Comparison of ENCODE assay signal across 8 cellular contexts in the genomic region with DNA sequence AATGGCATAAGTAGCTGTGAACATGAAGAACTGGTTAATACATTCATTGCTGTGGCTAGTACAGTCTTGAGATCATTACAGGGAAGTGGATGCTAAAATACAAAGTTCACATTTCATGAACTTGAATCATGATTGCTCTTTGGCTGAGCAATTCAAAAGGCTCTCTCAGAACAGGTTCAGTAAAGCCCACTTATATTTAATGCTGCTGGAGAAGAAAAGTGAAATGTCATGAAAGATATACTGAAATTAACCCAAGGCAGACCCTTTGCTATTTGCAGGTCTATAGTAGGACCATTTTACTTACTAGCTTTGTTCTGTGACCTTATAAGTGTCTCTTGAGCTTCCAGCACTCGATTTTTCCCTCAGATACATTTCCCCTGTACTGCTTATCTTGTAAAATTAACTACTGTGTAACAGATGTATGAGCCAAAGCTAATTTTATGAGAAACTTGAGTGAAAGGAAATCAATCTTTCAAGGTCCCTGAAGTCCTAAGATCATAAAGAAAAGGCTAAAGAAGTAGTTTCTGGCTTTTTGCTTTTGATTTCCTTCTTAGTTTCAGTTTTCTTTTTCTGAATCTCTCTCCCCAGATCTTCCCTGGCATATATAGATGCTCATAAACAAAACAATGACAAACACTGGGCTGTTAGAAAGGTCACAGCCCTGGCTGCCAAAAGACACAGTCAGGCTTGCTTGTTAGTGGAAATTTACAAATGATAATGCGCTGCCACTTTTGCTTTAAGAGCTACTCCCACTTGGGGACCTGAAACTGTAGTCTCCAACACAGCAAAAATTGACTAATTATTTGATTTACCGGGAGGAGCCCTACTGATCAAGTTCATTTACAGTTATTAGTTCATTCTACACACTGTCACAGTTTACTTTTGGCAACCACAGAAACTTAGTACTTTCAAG.
DNase-seq lines count a peak whose midpoint lies in the region; TF ChIP-seq lines count a peak whose summit lies in the region.

No MANE protein-coding gene starts in this region.

- DNase-seq in COLO829 (ENCODE audit: low spot score) (peak; percentile 27), GM20000 (ENCODE audit: low spot score) (peak; percentile 33), LHCN-M2 (ENCODE audit: low read depth) (peak; percentile 56), astrocyte of the hippocampus (ENCODE audit: low read depth, low spot score) (peak; percentile 40), iris pigment epithelial cell (ENCODE audit: low read depth) (peak; percentile 64), Caco-2 (no peak)
- DNase-seq in stimulated activated CD4-positive, alpha-beta T cell treated with anti-CD3 and anti-CD28 coated beads, Interleukin-4, amount 100 ng/mL, for 24 hours, result peak; percentile 17
- DNase-seq in activated CD4-positive, CD25-positive, alpha-beta regulatory T cell treated with anti-CD3 and anti-CD28 coated beads, Interleukin-2, amount 50 U/mL, for 72 hours, result no peak

- H3K27me3 Mint-ChIP-seq in Caco-2 (ENCODE audit: insufficient read depth, unreplicated experiment), result no peaks in the 10 kb centered on the region

- CTCF ChIA-PET in Caco-2 (lab: Charles Lee), result no interaction called here

- no TSS peak for BruUV-seq in Caco-2 (replicated peaks; lab: Mats Ljungman, UMichigan)

- H3K27me3 ChIP-seq in Caco-2 (replicated peaks; ENCODE audit: control insufficient read depth, insufficient read depth, low read length), result no peaks in the 10 kb centered on the region

- H3K36me3 ChIP-seq in Caco-2 (ENCODE audit: control insufficient read depth, insufficient read depth, low read length), result no peaks in the 10 kb centered on the region

- peaks cover 12% of the 10 kb centered on the region for H3K9me3 ChIP-seq in Caco-2

- intact Hi-C loops in Caco-2 (cut with micrococcal nuclease; ENCODE audit: unreplicated experiment), result no loop called here

- H3K27ac Mint-ChIP-seq in Caco-2 (ENCODE audit: unreplicated experiment), result no peak overlapping the region

- POLR2A ChIA-PET in Caco-2 (lab: Charles Lee), result interaction anchor here (0.5 kb wide), 1 partner anchor 41 kb away, joined by 3 read pairs; no protein-coding TSS in a partner anchor

- H3K4me3 ChIP-seq in Caco-2 (ENCODE audit: low read depth, low read length), result no peak overlapping the region

- H3K4me3 Mint-ChIP-seq in Caco-2 (ENCODE audit: unreplicated experiment), result no peak overlapping the region

- H3K4me1 ChIP-seq in Caco-2, result 0 out of 2 replicates have a peak, but pooled peaks cover 6% of the 10 kb centered on the region

- H3K36me3 Mint-ChIP-seq in Caco-2 (ENCODE audit: insufficient read depth, unreplicated experiment), result no peaks in the 10 kb centered on the region

- H3K9me3 Mint-ChIP-seq in Caco-2 (ENCODE audit: unreplicated experiment), result peaks cover 19% of the 10 kb centered on the region

- TF ChIP-seq CTCF in GM20000 (IDR thresholded peaks at IDR 0.05; ENCODE audit: extremely low read depth, missing control alignments) (no peak), Caco-2 (IDR thresholded peaks at IDR 0.05; ENCODE audit: insufficient read depth in 1 of 2, low read depth in 1 of 2, low read length in 1 of 2, severe bottlenecking in 1 of 2, unreplicated experiment in 1 of 2) (no peak)

- no peaks in the 10 kb centered on the region for H3K4me1 Mint-ChIP-seq in Caco-2 (ENCODE audit: low read depth, unreplicated experiment)

Comparison
In these comparisons a context has a peak if more than half of its experiments do, and no peak if none do; other contexts are left out.
1. DNase-seq: peak in COLO829 (single experiment), GM20000 (single experiment), LHCN-M2 (single experiment), astrocyte of the hippocampus (single experiment), iris pigment epithelial cell (single experiment) and stimulated activated CD4-positive, alpha-beta T cell treated with anti-CD3 and anti-CD28 coated beads, Interleukin-4, amount 100 ng/mL, for 24 hours (single experiment); none in Caco-2 (0 of 2) and activated CD4-positive, CD25-positive, alpha-beta regulatory T cell treated with anti-CD3 and anti-CD28 coated beads, Interleukin-2, amount 50 U/mL, for 72 hours (single experiment).